In the genomic region with DNA sequence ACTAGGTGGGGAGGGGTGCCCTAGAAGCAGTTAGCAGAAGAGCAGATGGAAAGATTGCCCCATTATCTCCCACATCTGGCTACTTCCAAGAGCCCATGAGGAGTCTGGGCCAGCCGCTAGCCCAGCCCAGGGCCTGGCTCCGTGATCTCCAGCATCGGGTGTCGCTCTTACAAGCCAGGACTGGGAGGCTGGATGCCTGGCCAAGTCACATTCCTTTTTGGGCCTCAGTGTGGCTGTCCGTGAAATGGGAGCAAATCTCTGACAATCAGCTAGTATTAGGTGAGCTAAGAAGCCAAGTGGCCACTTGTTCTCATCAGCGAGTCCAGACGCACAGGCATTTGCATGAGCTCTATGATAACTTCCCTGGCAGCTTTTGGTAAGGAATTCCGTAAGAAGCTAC, we compare ENCODE assay signal across 1 cellular context.
TF ChIP-seq lines count a peak whose summit lies in the region.

No MANE protein-coding gene starts in this region.

TF ChIP-seq in GM23338, 12 proteins besides CTCF, POLR2A, EP300 and RAD21:
- TF ChIP-seq, protein P1, sequence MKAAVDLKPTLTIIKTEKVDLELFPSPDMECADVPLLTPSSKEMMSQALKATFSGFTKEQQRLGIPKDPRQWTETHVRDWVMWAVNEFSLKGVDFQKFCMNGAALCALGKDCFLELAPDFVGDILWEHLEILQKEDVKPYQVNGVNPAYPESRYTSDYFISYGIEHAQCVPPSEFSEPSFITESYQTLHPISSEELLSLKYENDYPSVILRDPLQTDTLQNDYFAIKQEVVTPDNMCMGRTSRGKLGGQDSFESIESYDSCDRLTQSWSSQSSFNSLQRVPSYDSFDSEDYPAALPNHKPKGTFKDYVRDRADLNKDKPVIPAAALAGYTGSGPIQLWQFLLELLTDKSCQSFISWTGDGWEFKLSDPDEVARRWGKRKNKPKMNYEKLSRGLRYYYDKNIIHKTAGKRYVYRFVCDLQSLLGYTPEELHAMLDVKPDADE (IDR thresholded peaks at IDR 0.05) = no peak
- TF ChIP-seq EZH2 (IDR thresholded peaks at IDR 0.05; ENCODE audit: low read depth, unreplicated experiment) (no peak), NANOG (IDR thresholded peaks at IDR 0.05; ENCODE audit: borderline replicate concordance) (no peak), POLR2AphosphoS5 (IDR thresholded peaks at IDR 0.05; ENCODE audit: low read depth) (no peak), CREB1 (CRISPR knock-in tag; IDR thresholded peaks at IDR 0.05; ENCODE audit: low read depth) (no peak), EZH2phosphoT487 (IDR thresholded peaks at IDR 0.05; ENCODE audit: unreplicated experiment) (no peak), ZNF331 (CRISPR knock-in tag; IDR thresholded peaks at IDR 0.05; ENCODE audit: low read depth) (no peak)
- TF ChIP-seq, protein P2, sequence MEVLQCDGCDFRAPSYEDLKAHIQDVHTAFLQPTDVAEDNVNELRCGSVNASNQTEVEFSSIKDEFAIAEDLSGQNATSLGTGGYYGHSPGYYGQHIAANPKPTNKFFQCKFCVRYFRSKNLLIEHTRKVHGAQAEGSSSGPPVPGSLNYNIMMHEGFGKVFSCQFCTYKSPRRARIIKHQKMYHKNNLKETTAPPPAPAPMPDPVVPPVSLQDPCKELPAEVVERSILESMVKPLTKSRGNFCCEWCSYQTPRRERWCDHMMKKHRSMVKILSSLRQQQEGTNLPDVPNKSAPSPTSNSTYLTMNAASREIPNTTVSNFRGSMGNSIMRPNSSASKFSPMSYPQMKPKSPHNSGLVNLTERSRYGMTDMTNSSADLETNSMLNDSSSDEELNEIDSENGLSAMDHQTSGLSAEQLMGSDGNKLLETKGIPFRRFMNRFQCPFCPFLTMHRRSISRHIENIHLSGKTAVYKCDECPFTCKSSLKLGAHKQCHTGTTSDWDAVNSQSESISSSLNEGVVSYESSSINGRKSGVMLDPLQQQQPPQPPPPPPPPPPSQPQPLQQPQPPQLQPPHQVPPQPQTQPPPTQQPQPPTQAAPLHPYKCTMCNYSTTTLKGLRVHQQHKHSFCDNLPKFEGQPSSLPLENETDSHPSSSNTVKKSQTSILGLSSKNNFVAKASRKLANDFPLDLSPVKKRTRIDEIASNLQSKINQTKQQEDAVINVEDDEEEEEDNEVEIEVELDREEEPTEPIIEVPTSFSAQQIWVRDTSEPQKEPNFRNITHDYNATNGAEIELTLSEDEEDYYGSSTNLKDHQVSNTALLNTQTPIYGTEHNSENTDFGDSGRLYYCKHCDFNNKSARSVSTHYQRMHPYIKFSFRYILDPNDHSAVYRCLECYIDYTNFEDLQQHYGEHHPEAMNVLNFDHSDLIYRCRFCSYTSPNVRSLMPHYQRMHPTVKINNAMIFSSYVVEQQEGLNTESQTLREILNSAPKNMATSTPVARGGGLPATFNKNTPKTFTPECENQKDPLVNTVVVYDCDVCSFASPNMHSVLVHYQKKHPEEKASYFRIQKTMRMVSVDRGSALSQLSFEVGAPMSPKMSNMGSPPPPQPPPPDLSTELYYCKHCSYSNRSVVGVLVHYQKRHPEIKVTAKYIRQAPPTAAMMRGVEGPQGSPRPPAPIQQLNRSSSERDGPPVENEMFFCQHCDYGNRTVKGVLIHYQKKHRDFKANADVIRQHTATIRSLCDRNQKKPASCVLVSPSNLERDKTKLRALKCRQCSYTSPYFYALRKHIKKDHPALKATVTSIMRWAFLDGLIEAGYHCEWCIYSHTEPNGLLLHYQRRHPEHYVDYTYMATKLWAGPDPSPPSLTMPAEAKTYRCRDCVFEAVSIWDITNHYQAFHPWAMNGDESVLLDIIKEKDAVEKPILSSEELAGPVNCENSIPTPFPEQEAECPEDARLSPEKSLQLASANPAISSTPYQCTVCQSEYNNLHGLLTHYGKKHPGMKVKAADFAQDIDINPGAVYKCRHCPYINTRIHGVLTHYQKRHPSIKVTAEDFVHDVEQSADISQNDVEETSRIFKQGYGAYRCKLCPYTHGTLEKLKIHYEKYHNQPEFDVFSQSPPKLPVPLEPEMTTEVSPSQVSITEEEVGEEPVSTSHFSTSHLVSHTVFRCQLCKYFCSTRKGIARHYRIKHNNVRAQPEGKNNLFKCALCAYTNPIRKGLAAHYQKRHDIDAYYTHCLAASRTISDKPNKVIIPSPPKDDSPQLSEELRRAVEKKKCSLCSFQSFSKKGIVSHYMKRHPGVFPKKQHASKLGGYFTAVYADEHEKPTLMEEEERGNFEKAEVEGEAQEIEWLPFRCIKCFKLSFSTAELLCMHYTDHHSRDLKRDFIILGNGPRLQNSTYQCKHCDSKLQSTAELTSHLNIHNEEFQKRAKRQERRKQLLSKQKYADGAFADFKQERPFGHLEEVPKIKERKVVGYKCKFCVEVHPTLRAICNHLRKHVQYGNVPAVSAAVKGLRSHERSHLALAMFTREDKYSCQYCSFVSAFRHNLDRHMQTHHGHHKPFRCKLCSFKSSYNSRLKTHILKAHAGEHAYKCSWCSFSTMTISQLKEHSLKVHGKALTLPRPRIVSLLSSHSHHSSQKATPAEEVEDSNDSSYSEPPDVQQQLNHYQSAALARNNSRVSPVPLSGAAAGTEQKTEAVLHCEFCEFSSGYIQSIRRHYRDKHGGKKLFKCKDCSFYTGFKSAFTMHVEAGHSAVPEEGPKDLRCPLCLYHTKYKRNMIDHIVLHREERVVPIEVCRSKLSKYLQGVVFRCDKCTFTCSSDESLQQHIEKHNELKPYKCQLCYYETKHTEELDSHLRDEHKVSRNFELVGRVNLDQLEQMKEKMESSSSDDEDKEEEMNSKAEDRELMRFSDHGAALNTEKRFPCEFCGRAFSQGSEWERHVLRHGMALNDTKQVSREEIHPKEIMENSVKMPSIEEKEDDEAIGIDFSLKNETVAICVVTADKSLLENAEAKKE (CRISPR knock-in tag; IDR thresholded peaks at IDR 0.05) = no peak
- TF ChIP-seq, protein P3, sequence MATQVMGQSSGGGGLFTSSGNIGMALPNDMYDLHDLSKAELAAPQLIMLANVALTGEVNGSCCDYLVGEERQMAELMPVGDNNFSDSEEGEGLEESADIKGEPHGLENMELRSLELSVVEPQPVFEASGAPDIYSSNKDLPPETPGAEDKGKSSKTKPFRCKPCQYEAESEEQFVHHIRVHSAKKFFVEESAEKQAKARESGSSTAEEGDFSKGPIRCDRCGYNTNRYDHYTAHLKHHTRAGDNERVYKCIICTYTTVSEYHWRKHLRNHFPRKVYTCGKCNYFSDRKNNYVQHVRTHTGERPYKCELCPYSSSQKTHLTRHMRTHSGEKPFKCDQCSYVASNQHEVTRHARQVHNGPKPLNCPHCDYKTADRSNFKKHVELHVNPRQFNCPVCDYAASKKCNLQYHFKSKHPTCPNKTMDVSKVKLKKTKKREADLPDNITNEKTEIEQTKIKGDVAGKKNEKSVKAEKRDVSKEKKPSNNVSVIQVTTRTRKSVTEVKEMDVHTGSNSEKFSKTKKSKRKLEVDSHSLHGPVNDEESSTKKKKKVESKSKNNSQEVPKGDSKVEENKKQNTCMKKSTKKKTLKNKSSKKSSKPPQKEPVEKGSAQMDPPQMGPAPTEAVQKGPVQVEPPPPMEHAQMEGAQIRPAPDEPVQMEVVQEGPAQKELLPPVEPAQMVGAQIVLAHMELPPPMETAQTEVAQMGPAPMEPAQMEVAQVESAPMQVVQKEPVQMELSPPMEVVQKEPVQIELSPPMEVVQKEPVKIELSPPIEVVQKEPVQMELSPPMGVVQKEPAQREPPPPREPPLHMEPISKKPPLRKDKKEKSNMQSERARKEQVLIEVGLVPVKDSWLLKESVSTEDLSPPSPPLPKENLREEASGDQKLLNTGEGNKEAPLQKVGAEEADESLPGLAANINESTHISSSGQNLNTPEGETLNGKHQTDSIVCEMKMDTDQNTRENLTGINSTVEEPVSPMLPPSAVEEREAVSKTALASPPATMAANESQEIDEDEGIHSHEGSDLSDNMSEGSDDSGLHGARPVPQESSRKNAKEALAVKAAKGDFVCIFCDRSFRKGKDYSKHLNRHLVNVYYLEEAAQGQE (IDR thresholded peaks at IDR 0.05; ENCODE audit: unreplicated experiment) = no peak
TF ChIP-seq in GM23338: peak in this region for 0.
